Comparison of ENCODE assay signal across 16 cellular contexts in genomic region chr2:10222-10875, GRCh38. TPM values are rescaled to one million over a fixed set of nuclear protein-coding genes. Genes with fewer than 3 reads are reported as not detected.
DNase-seq lines count a peak whose midpoint lies in the region; ATAC-seq and TF ChIP-seq lines count a peak whose summit lies in the region.
"Had no signal": no experiment of that assay in that cellular context is flagged by ENCODE, and none has a peak within 500 bp of the region (broad histone marks: within the 10 kb centered on the region; RNA-seq: fewer than 3 reads in every experiment).

No MANE protein-coding gene starts in this region.

- H3K9me3 Mint-ChIP-seq in stimulated activated memory B cell treated with anti-CD40 and anti-IgM and Interleukin-4, amounts not matched to agents 10 μg/mL and 1 μg/mL and 100 μg/mL, for 72 hours = no peaks in the 10 kb centered on the region
- H3K9me3 Mint-ChIP-seq: immature natural killer cell; naive thymus-derived CD8-positive, alpha-beta T cell had no signal

- H3K36me3 Mint-ChIP-seq in stimulated activated memory B cell treated with anti-CD40 and anti-IgM and Interleukin-4, amounts not matched to agents 10 μg/mL and 1 μg/mL and 100 μg/mL, for 72 hours = no peaks in the 10 kb centered on the region
- H3K36me3 Mint-ChIP-seq: activated naive CD4-positive, alpha-beta T cell treated with anti-CD3 and anti-CD28 coated beads, Interleukin-2, amount 50 U/mL, for 72 hours; immature natural killer cell; naive thymus-derived CD8-positive, alpha-beta T cell had no signal

- H3K27me3 Mint-ChIP-seq in stimulated activated memory B cell treated with anti-CD40 and anti-IgM and Interleukin-4, amounts not matched to agents 10 μg/mL and 1 μg/mL and 100 μg/mL, for 72 hours = peaks cover 2% of the 10 kb centered on the region

- no peaks in the 10 kb centered on the region for H3K4me1 Mint-ChIP-seq in stimulated activated memory B cell treated with anti-CD40 and anti-IgM and Interleukin-4, amounts not matched to agents 10 μg/mL and 1 μg/mL and 100 μg/mL, for 72 hours
- H3K4me1 Mint-ChIP-seq: immature natural killer cell; naive thymus-derived CD8-positive, alpha-beta T cell had no signal

- in situ Hi-C loops in astrocyte of the spinal cord (cut with HindIII; ENCODE audit: low sequenced_read_pairs) = no loop called here

- H3K4me3 ChIP-seq in astrocyte of the spinal cord (ENCODE audit: low read depth, low read length) = no peak overlapping the region
- H3K4me3 ChIP-seq: colonic mucosa had no signal

- intact Hi-C loops in left colon (cut with DNase I, micrococcal nuclease) = no loop called here

- H3K27ac Mint-ChIP-seq in stimulated activated memory B cell treated with anti-CD40 and anti-IgM and Interleukin-4, amounts not matched to agents 10 μg/mL and 1 μg/mL and 100 μg/mL, for 72 hours = no peak overlapping the region
- H3K27ac Mint-ChIP-seq: activated naive CD4-positive, alpha-beta T cell treated with anti-CD3 and anti-CD28 coated beads, Interleukin-2, amount 50 U/mL, for 72 hours; immature natural killer cell had no signal

- ATAC-seq in left colon (peak; percentile 56), GM19452 (IDR thresholded peaks at IDR 0.05; ENCODE audit: unreplicated experiment) (no peak)
- ATAC-seq in stimulated activated memory B cell treated with anti-CD40 and anti-IgM and Interleukin-4, amounts not matched to agents 10 μg/mL and 1 μg/mL and 100 μg/mL, for 72 hours = peak; percentile 43

- DNase-seq in DMS53 (lab: John Stamatoyannopoulos, UW) (peak; percentile 34), DMS53 treated with DMSO at 0.1 percent for 48 hours (lab: John Stamatoyannopoulos, UW; ENCODE audit: unreplicated experiment) (no peak), astrocyte of the spinal cord (ENCODE audit: low read depth, low spot score) (peak; percentile 3), left colon (peak in 1 of 2 donors; percentile 15), H4 (ENCODE audit: low spot score) (no peak), NOMO-1 (lab: John Stamatoyannopoulos, UW; ENCODE audit: unreplicated experiment in 2 of 2) (no peak)
- DNase-seq: 8988T, Caco-2, colonic mucosa, NCI-H1092, NCI-H510A treated with DMSO at 0.1 percent for 48 hours had no signal

- H3K4me3 Mint-ChIP-seq in stimulated activated memory B cell treated with anti-CD40 and anti-IgM and Interleukin-4, amounts not matched to agents 10 μg/mL and 1 μg/mL and 100 μg/mL, for 72 hours = no peak overlapping the region
- H3K4me3 Mint-ChIP-seq: immature natural killer cell had no signal

- no peak for TF ChIP-seq CTCF in astrocyte of the spinal cord (IDR thresholded peaks at IDR 0.05; ENCODE audit: low read depth, low read length)

RNA-seq across cellular contexts. Expression of gene FAM110C, which starts 36.0 kb away (rescaled TPM):
- total RNA-seq in left colon = 10 to 100 TPM; 26.6 to 32.0 TPM
- total RNA-seq in H4 (2014; rRNA removed; shearing (Covaris generic)) = 0.12 and 0.15 TPM in 2 replicates

Comparison
In these comparisons a context has a peak if more than half of its experiments do, and no peak if none do; other contexts are left out.
1. DNase-seq: peak in DMS53 (single experiment) and astrocyte of the spinal cord (single experiment); none in DMS53 treated with DMSO at 0.1 percent for 48 hours (single experiment), H4 (single experiment) and NOMO-1 (0 of 2).
2. RNA of gene FAM110C, which starts 36.0 kb away (total RNA-seq): 26.6 to 32.0 TPM in left colon; 0.12 to 0.15 TPM in H4; every median in the first group is over 10 times any median in the second.